In genomic region chr1:184052750-184053149, GRCh38 we compare ENCODE assay signal across 8 cellular contexts. TPM values are rescaled to one million over a fixed set of nuclear protein-coding genes. Genes with fewer than 3 reads are reported as not detected.
DNase-seq lines count a peak whose midpoint lies in the region; ATAC-seq and TF ChIP-seq lines count a peak whose summit lies in the region.

No MANE protein-coding gene starts in this region.

- WGBS in ectodermal cell, 2 experiments, result 91 to 100% methylated on average over 1 of the region's 3 CpGs

- H3K9me3 ChIP-seq in CD8-positive, alpha-beta memory T cell (ENCODE audit: low read length), result no peaks in the 10 kb centered on the region
- no peaks in the 10 kb centered on the region for H3K9me3 ChIP-seq in MG63
- no peaks in the 10 kb centered on the region for H3K9me3 ChIP-seq in ectodermal cell (ENCODE audit: control insufficient read depth, low read length)
- peaks cover 3% of the 10 kb centered on the region for H3K9me3 ChIP-seq in neuron (ENCODE audit: low read length)

- peaks cover 5 to 33% (median 14%) of the 10 kb centered on the region in 3 donors for H3K36me3 Mint-ChIP-seq in CD8-positive, alpha-beta memory T cell
- peaks cover 14 to 16% of the 10 kb centered on the region in 2 donors for H3K36me3 Mint-ChIP-seq in CD14-positive monocyte

- TF ChIP-seq CTCF in CD14-positive monocyte (IDR thresholded peaks at IDR 0.05) (no peak), GM13976 (IDR thresholded peaks at IDR 0.05; ENCODE audit: borderline replicate concordance, control extremely low read depth, extremely low read depth, insufficient read depth, missing control alignments) (no peak)

- peak overlapping the region in 2 of 8 donors; percentile 67 to 88 for H3K27ac Mint-ChIP-seq in CD8-positive, alpha-beta memory T cell
- peak overlapping the region in 1 of 7 donors; percentile 30 for H3K27ac Mint-ChIP-seq in CD14-positive monocyte

- H3K4me1 ChIP-seq in CD8-positive, alpha-beta memory T cell (ENCODE audit: insufficient read depth, low read length), result peaks cover 33% of the 10 kb centered on the region
- H3K4me1 ChIP-seq in ectodermal cell (ENCODE audit: control insufficient read depth, insufficient read depth, low read length), result peaks cover 17% of the 10 kb centered on the region
- peaks cover 3% of the 10 kb centered on the region for H3K4me1 ChIP-seq in neuron (ENCODE audit: insufficient read depth, low read length)

- in situ Hi-C loops in GM13976 (cut with MboI; ENCODE audit: low sequenced_read_pairs, unreplicated experiment), result no loop called here

- H3K27ac ChIP-seq in CD8-positive, alpha-beta memory T cell (ENCODE audit: low read depth, low read length), result no peak overlapping the region
- H3K27ac ChIP-seq in ectodermal cell (ENCODE audit: insufficient read depth, low read depth, low read length, poor library complexity, severe bottlenecking), result no peak overlapping the region

- DNase-seq in CD8-positive, alpha-beta memory T cell, result no peak
- DNase-seq in MG63 (no peak), CD14-positive monocyte (ENCODE audit: low spot score) (no peak), SIG-M5 (lab: John Stamatoyannopoulos, UW) (no peak), GM13976 (ENCODE audit: low spot score) (no peak)

- peak overlapping the region; percentile 70 for H3K4me3 ChIP-seq in CD8-positive, alpha-beta memory T cell (ENCODE audit: low read length)
- H3K4me3 ChIP-seq in MG63 (peak overlapping the region; percentile 76), ectodermal cell (ENCODE audit: insufficient read depth, low read depth, low read length) (peak overlapping the region; percentile 74), neuron (ENCODE audit: low read length) (peak overlapping the region; percentile 92)

- POLR2A ChIA-PET in CD8-positive, alpha-beta memory T cell (lab: Charles Lee), result no interaction called here

- H3K4me1 Mint-ChIP-seq in CD8-positive, alpha-beta memory T cell, result peaks cover 41 to 64% (median 60%) of the 10 kb centered on the region in 3 donors
- H3K4me1 Mint-ChIP-seq in CD14-positive monocyte, result peaks cover 27% of the 10 kb centered on the region

- H3K27me3 ChIP-seq in CD8-positive, alpha-beta memory T cell (ENCODE audit: insufficient read depth, low read length, poor library complexity, severe bottlenecking), result no peaks in the 10 kb centered on the region
- no peaks in the 10 kb centered on the region for H3K27me3 ChIP-seq in MG63
- H3K27me3 ChIP-seq in ectodermal cell (ENCODE audit: control insufficient read depth, insufficient read depth, low read length, poor library complexity, severe bottlenecking), result no peaks in the 10 kb centered on the region
- no peaks in the 10 kb centered on the region for H3K27me3 ChIP-seq in neuron (ENCODE audit: insufficient read depth, low read length)

- CTCF ChIA-PET in CD8-positive, alpha-beta memory T cell (lab: Charles Lee), result interaction anchor here (1.2 kb wide), 1 partner anchor 90 kb away, joined by 3 read pairs; no protein-coding TSS in a partner anchor

- H3K9me3 Mint-ChIP-seq in CD8-positive, alpha-beta memory T cell, result no peaks in the 10 kb centered on the region
- H3K9me3 Mint-ChIP-seq in CD14-positive monocyte, result peaks cover 0 to 4% (median 2%) of the 10 kb centered on the region in 7 donors

- peak overlapping the region; percentile 91 to 99 (median 98) for H3K4me3 Mint-ChIP-seq in CD8-positive, alpha-beta memory T cell
- H3K4me3 Mint-ChIP-seq in CD14-positive monocyte, result no peak overlapping the region

- ATAC-seq in GM18870 (IDR thresholded peaks at IDR 0.05; ENCODE audit: unreplicated experiment), result no peak

- intact Hi-C loops in CD14-positive monocyte (cut with micrococcal nuclease), result no loop called here

- no peak overlapping the region for H2AFZ ChIP-seq in neuron (ENCODE audit: low read depth, low read length)

- H3K27me3 Mint-ChIP-seq in CD8-positive, alpha-beta memory T cell, result peaks cover 5 to 7% of the 10 kb centered on the region in 2 donors
- peaks cover 3 to 20% (median 7%) of the 10 kb centered on the region in 3 donors for H3K27me3 Mint-ChIP-seq in CD14-positive monocyte (ENCODE audit: low read depth in 3 of 3)

- no peaks in the 10 kb centered on the region for H3K36me3 ChIP-seq in CD8-positive, alpha-beta memory T cell (ENCODE audit: insufficient read depth, low read length)
- H3K36me3 ChIP-seq in MG63 (peaks cover 19% of the 10 kb centered on the region), ectodermal cell (ENCODE audit: control insufficient read depth, insufficient read depth, low read length) (peaks cover 10% of the 10 kb centered on the region), neuron (ENCODE audit: insufficient read depth, low read length) (peaks cover 10% of the 10 kb centered on the region)

RNA-seq across cellular contexts. Expression of gene TSEN15, which starts 1.2 kb away (rescaled TPM):
- total RNA-seq in CD8-positive, alpha-beta memory T cell, result 10 to 100 TPM; 44.4 to 44.8 TPM
- 54.3 TPM for polyA plus RNA-seq in CD8-positive, alpha-beta memory T cell
- total RNA-seq in MG63 (2014; rRNA removed; shearing (Covaris generic); ENCODE audit: low replicate concordance), result 81.1 and 152 TPM in 2 replicates
- polyA plus RNA-seq in ectodermal cell (2013, experiment 1 of 4), result 43.7 TPM
- polyA plus RNA-seq in ectodermal cell (2013, experiment 2 of 4), result 50.8 TPM
- 42.3 TPM for polyA plus RNA-seq in ectodermal cell (2013, experiment 3 of 4)
- 48.5 TPM for polyA plus RNA-seq in ectodermal cell (2013, experiment 4 of 4)
- 10 to 100 TPM; 23.4 to 29.4 TPM for polyA plus RNA-seq in CD14-positive monocyte

RNA-seq across cellular contexts. Expression of gene COLGALT2, which starts 15.2 kb away (rescaled TPM):
- 1 to 10 TPM; 3.3 to 4.2 TPM for total RNA-seq in CD8-positive, alpha-beta memory T cell
- 1.2 TPM for polyA plus RNA-seq in CD8-positive, alpha-beta memory T cell
- 0.03 TPM in 1 of 2 replicates, not detected in the other for total RNA-seq in MG63 (2014; rRNA removed; shearing (Covaris generic); ENCODE audit: low replicate concordance)
- polyA plus RNA-seq in ectodermal cell (2013, experiment 1 of 4), result 16.1 TPM
- polyA plus RNA-seq in ectodermal cell (2013, experiment 2 of 4), result 17.7 TPM
- polyA plus RNA-seq in ectodermal cell (2013, experiment 3 of 4), result 14.0 TPM
- polyA plus RNA-seq in ectodermal cell (2013, experiment 4 of 4), result 16.8 TPM
- polyA plus RNA-seq in CD14-positive monocyte, result not detected

Comparison
In these comparisons a context has a peak if more than half of its experiments do, and no peak if none do; other contexts are left out.
1. H3K4me3 Mint-ChIP-seq: peak in CD8-positive, alpha-beta memory T cell (7 of 7); none in CD14-positive monocyte (0 of 2).
2. Peak in every context shown above with its lines, with median percentiles within 50 percentile points of each other: H3K4me3 ChIP-seq.